ENCODE assay signal across 20 cellular contexts in the genomic region with DNA sequence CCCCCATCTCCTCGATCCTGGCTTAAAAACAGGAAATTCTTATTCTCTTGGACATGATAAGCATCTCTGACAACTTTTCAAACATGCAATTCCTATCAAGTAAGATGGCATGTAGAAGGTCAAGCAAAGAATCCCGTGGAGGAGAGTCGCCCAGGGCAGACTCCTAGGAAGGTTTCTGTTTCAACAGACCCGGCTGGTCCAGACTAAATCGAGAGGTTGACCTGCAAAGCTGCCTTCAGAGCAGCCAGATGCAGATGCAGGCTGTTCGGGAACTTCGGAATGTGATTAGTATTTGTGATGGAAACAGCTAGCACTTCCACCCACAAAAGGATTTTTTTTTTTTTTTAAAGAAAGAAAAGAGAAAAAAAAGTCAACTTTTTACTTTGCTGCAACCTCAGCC.
DNase-seq lines count a peak whose midpoint lies in the region; ATAC-seq and TF ChIP-seq lines count a peak whose summit lies in the region.
"Had no signal": no experiment of that assay in that cellular context is flagged by ENCODE, and none has a peak within 500 bp of the region (broad histone marks: within the 10 kb centered on the region; RNA-seq: fewer than 3 reads in every experiment).

No MANE protein-coding gene starts in this region.

- no peak overlapping the region for H3K4me3 Mint-ChIP-seq in activated naive CD4-positive, alpha-beta T cell treated with anti-CD3 and anti-CD28 coated beads, Interleukin-2, amount 10 ng/mL, durations not matched to agents 7 days and 5 days
- H3K4me3 Mint-ChIP-seq: activated naive CD8-positive, alpha-beta T cell treated with anti-CD3 and anti-CD28 coated beads for 36 hours; activated T-cell treated with anti-CD3 and anti-CD28 coated beads, Interleukin-2, amount 50 U/mL, for 72 hours; CD4-positive, alpha-beta memory T cell had no signal

- H3K27me3 ChIP-seq in esophagus muscularis mucosa (no peaks in the 10 kb centered on the region), SJCRH30 (no peaks in the 10 kb centered on the region)
- H3K27me3 ChIP-seq: spleen had no signal

- H3K4me1 ChIP-seq in esophagus muscularis mucosa, result peaks cover 0 to 45% (median 32%) of the 10 kb centered on the region in 4 donors
- H3K4me1 ChIP-seq in SJCRH30, result no peaks in the 10 kb centered on the region

- H3K4me3 ChIP-seq in esophagus muscularis mucosa, result peak overlapping the region; percentile 1 to 33 (median 20)
- no peak overlapping the region for H3K4me3 ChIP-seq in SJCRH30
- H3K4me3 ChIP-seq: spleen had no signal

- no peaks in the 10 kb centered on the region for H3K9me3 Mint-ChIP-seq in activated naive CD4-positive, alpha-beta T cell treated with anti-CD3 and anti-CD28 coated beads, Interleukin-2, amount 10 ng/mL, durations not matched to agents 7 days and 5 days
- H3K9me3 Mint-ChIP-seq: activated naive CD8-positive, alpha-beta T cell treated with anti-CD3 and anti-CD28 coated beads for 36 hours; activated T-cell treated with anti-CD3 and anti-CD28 coated beads, Interleukin-2, amount 50 U/mL, for 72 hours had no signal

- TF ChIP-seq EP300 in esophagus muscularis mucosa (IDR thresholded peaks at IDR 0.05), result no peak

- CTCF ChIA-PET in activated naive CD4-positive, alpha-beta T cell treated with anti-CD3 and anti-CD28 coated beads, Interleukin-2, amount 10 ng/mL, durations not matched to agents 7 days and 5 days (lab: Charles Lee), result no interaction called here

- intact Hi-C loops in esophagus muscularis mucosa (cut with DNase I), result no loop called here

- WGBS in esophagus muscularis mucosa, result 27% methylated on average over 7 of the region's 7 CpGs

- TF ChIP-seq CTCF in esophagus muscularis mucosa (IDR thresholded peaks at IDR 0.05) (no peak), omental fat pad (IDR thresholded peaks at IDR 0.05) (no peak)

- H3K27ac Mint-ChIP-seq in activated naive CD4-positive, alpha-beta T cell treated with anti-CD3 and anti-CD28 coated beads, Interleukin-2, amount 10 ng/mL, durations not matched to agents 7 days and 5 days, result no peak overlapping the region
- H3K27ac Mint-ChIP-seq: activated naive CD8-positive, alpha-beta T cell treated with anti-CD3 and anti-CD28 coated beads for 36 hours; CD4-positive, alpha-beta memory T cell had no signal

- H3K36me3 ChIP-seq in esophagus muscularis mucosa, result no peaks in the 10 kb centered on the region
- no peaks in the 10 kb centered on the region for H3K36me3 ChIP-seq in SJCRH30
- H3K36me3 ChIP-seq: spleen had no signal

- H3K27ac ChIP-seq in esophagus muscularis mucosa (replicated peaks in 1 of 4), result peak overlapping the region in 3 of 4 donors; percentile 1 to 37 (median 23)
- H3K27ac ChIP-seq in SJCRH30, result no peak overlapping the region

- peaks cover 9% of the 10 kb centered on the region for H3K4me1 Mint-ChIP-seq in activated naive CD4-positive, alpha-beta T cell treated with anti-CD3 and anti-CD28 coated beads, Interleukin-2, amount 10 ng/mL, durations not matched to agents 7 days and 5 days
- H3K4me1 Mint-ChIP-seq: CD4-positive, alpha-beta memory T cell had no signal

- no peaks in the 10 kb centered on the region for H3K9me3 ChIP-seq in esophagus muscularis mucosa
- H3K9me3 ChIP-seq in SJCRH30 (replicated peaks), result no peaks in the 10 kb centered on the region
- H3K9me3 ChIP-seq: spleen had no signal

- H3K27me3 Mint-ChIP-seq in activated naive CD4-positive, alpha-beta T cell treated with anti-CD3 and anti-CD28 coated beads, Interleukin-2, amount 10 ng/mL, durations not matched to agents 7 days and 5 days, result no peaks in the 10 kb centered on the region

- no peaks in the 10 kb centered on the region for H3K36me3 Mint-ChIP-seq in activated naive CD4-positive, alpha-beta T cell treated with anti-CD3 and anti-CD28 coated beads, Interleukin-2, amount 10 ng/mL, durations not matched to agents 7 days and 5 days
- H3K36me3 Mint-ChIP-seq: activated naive CD8-positive, alpha-beta T cell treated with anti-CD3 and anti-CD28 coated beads for 36 hours; CD4-positive, alpha-beta memory T cell had no signal

- ATAC-seq in omental fat pad (ENCODE audit: low FRiP score) (peak; percentile 54), HG03159 (IDR thresholded peaks at IDR 0.05; ENCODE audit: unreplicated experiment) (no peak), GM18873 (IDR thresholded peaks at IDR 0.05; ENCODE audit: low FRiP score, unreplicated experiment) (no peak)
- ATAC-seq: activated T-cell treated with anti-CD3 and anti-CD28 coated beads, Interleukin-2, amount 50 U/mL, for 72 hours had no signal

- DNase-seq in ELR (ENCODE audit: low read depth) (peak; percentile 16), NCI-H146 treated with DMSO at 0.1 percent for 48 hours (lab: John Stamatoyannopoulos, UW; ENCODE audit: unreplicated experiment) (peak; percentile 17), esophagus muscularis mucosa (ENCODE audit: extremely low spot score) (no peak), omental fat pad (ENCODE audit: low spot score) (no peak), SJCRH30 (no peak)
- DNase-seq in activated naive CD4-positive, alpha-beta T cell treated with anti-CD3 and anti-CD28 coated beads, Interleukin-2, amount 10 ng/mL, durations not matched to agents 7 days and 5 days, result no peak
- DNase-seq: activated CD4-positive, alpha-beta T cell treated with anti-CD3 and anti-CD28 coated beads for 1 hour; activated naive CD8-positive, alpha-beta T cell treated with anti-CD3 and anti-CD28 coated beads for 36 hours; activated T-cell treated with anti-CD3 and anti-CD28 coated beads, Interleukin-2, amount 50 U/mL, for 72 hours; CD4-positive, alpha-beta memory T cell; cortex of kidney; DMS79 treated with DMSO at 0.1 percent for 48 hours; foreskin melanocyte; GOT3; NCI-H2029 treated with DMSO at 0.1 percent for 48 hours; NCI-H446; RPMI8226; spleen had no signal

- TF ChIP-seq POLR2A in esophagus muscularis mucosa (IDR thresholded peaks at IDR 0.05; ENCODE audit: low read depth), result no peak

Comparison
In these comparisons a context has a peak if more than half of its experiments do, and no peak if none do; other contexts are left out.
1. DNase-seq: peak in ELR (single experiment) and NCI-H146 treated with DMSO at 0.1 percent for 48 hours (single experiment); none in esophagus muscularis mucosa (single experiment), omental fat pad (single experiment), SJCRH30 (0 of 2) and activated naive CD4-positive, alpha-beta T cell treated with anti-CD3 and anti-CD28 coated beads, Interleukin-2, amount 10 ng/mL, durations not matched to agents 7 days and 5 days (single experiment).